24 cellular contexts compared by ENCODE assay signal in genomic region chr7:158362001-158362400, GRCh38.
"Had no signal": no experiment of that assay in that cellular context is flagged by ENCODE, and none has a peak within 500 bp of the region (broad histone marks: within the 10 kb centered on the region; RNA-seq: fewer than 3 reads in every experiment).

No MANE protein-coding gene starts in this region.

- H3K9me3 ChIP-seq: colonic mucosa, esophagus muscularis mucosa, gastroesophageal sphincter, heart left ventricle, neutrophil, pancreas, prostate gland, right atrium auricular region, stomach, thyroid gland had no signal

- H3K4me3 Mint-ChIP-seq: central memory CD8-positive, alpha-beta T cell; dendritic cell treated with granulocyte-macrophage colony-stimulating factor and Interleukin-4, amounts not matched to agents 40 ng/mL and 50 ng/mL, for 4 days; naive thymus-derived CD8-positive, alpha-beta T cell; nephron progenitor cell; stimulated activated naive B cell treated with anti-CD40 and anti-IgM and Interleukin-4, amounts not matched to agents 10 μg/mL and 1 μg/mL and 100 μg/mL, for 72 hours had no signal

- H3K27ac Mint-ChIP-seq: dendritic cell treated with granulocyte-macrophage colony-stimulating factor and Interleukin-4, amounts not matched to agents 40 ng/mL and 50 ng/mL, for 4 days; nephron progenitor cell had no signal

- DNase-seq: colonic mucosa; effector memory CD4-positive, alpha-beta T cell; foreskin keratinocyte; heart left ventricle; kidney; mammary epithelial cell; mesendoderm; naive thymus-derived CD8-positive, alpha-beta T cell; nephron progenitor cell; stimulated activated CD4-positive, alpha-beta T cell treated with anti-CD3 and anti-CD28 coated beads, Interleukin-4, amount 100 ng/mL, for 4 hours; stimulated activated naive B cell treated with anti-CD40 and anti-IgM and Interleukin-4, amounts not matched to agents 10 μg/mL and 1 μg/mL and 100 μg/mL, for 72 hours; stomach; thyroid gland; trophoblast cell had no signal

- H3K4me3 ChIP-seq: colonic mucosa, esophagus muscularis mucosa, gastroesophageal sphincter, heart left ventricle, hepatocyte, pancreas, prostate gland, right atrium auricular region, stomach, thyroid gland had no signal

- H3K4me1 ChIP-seq: colonic mucosa, esophagus muscularis mucosa, foreskin keratinocyte, gastroesophageal sphincter, heart left ventricle, pancreas, prostate gland, right atrium auricular region, stomach, thyroid gland had no signal

- H3K27me3 ChIP-seq: colonic mucosa, foreskin keratinocyte, hepatocyte, neutrophil, pancreas, right atrium auricular region, stomach, thyroid gland had no signal

- H3K27ac ChIP-seq: colonic mucosa, esophagus muscularis mucosa, foreskin keratinocyte, gastroesophageal sphincter, heart left ventricle, hepatocyte, neutrophil, pancreas, prostate gland, right atrium auricular region, stomach, thyroid gland had no signal

- H3K36me3 ChIP-seq: colonic mucosa, esophagus muscularis mucosa, gastroesophageal sphincter, heart left ventricle, neutrophil, pancreas, prostate gland, right atrium auricular region, stomach, thyroid gland had no signal

- H3K4me1 Mint-ChIP-seq: central memory CD8-positive, alpha-beta T cell; naive thymus-derived CD8-positive, alpha-beta T cell; nephron progenitor cell had no signal

- H3K27me3 Mint-ChIP-seq: dendritic cell treated with granulocyte-macrophage colony-stimulating factor and Interleukin-4, amounts not matched to agents 40 ng/mL and 50 ng/mL, for 4 days had no signal

- ATAC-seq: foreskin keratinocyte; gastroesophageal sphincter; naive thymus-derived CD8-positive, alpha-beta T cell; pancreas; sciatic nerve had no signal
